1 cellular context compared by ENCODE assay signal in the genomic region with DNA sequence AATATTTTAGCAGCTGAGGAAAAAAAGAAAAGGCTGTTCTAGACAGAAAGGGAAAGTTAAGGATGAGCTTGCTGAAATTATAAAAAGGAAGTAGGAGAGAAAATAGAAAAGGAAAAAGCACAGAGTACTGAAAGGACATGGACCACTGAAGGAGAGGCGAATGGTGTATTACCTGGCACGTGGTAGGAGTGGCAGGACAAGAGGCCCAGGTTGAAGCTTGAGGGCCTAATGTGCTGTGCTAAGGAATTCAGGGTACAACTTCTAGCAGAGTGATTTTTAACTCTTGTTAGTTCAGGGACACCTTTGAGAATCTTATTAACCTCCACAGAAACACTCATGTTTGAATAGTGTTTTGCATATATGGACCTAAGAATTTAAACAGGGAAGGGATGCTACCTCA.
TF ChIP-seq lines count a peak whose summit lies in the region.

No MANE protein-coding gene starts in this region.

TF ChIP-seq in GM12878, 131 proteins besides CTCF, POLR2A, EP300 and RAD21 (continued from another document):
- no peak for TF ChIP-seq PRDM15 (CRISPR knock-in tag; IDR thresholded peaks at IDR 0.05)
- TF ChIP-seq, protein P1, sequence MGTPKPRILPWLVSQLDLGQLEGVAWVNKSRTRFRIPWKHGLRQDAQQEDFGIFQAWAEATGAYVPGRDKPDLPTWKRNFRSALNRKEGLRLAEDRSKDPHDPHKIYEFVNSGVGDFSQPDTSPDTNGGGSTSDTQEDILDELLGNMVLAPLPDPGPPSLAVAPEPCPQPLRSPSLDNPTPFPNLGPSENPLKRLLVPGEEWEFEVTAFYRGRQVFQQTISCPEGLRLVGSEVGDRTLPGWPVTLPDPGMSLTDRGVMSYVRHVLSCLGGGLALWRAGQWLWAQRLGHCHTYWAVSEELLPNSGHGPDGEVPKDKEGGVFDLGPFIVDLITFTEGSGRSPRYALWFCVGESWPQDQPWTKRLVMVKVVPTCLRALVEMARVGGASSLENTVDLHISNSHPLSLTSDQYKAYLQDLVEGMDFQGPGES (IDR thresholded peaks at IDR 0.05): no peak
- TF ChIP-seq ZBED1 (IDR thresholded peaks at IDR 0.05; ENCODE audit: borderline replicate concordance): no peak
- TF ChIP-seq NFYA (IDR thresholded peaks at IDR 0.05; ENCODE audit: borderline replicate concordance, low read depth, low read length): no peak
- TF ChIP-seq, protein P2, sequence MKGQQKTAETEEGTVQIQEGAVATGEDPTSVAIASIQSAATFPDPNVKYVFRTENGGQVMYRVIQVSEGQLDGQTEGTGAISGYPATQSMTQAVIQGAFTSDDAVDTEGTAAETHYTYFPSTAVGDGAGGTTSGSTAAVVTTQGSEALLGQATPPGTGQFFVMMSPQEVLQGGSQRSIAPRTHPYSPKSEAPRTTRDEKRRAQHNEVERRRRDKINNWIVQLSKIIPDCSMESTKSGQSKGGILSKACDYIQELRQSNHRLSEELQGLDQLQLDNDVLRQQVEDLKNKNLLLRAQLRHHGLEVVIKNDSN (IDR thresholded peaks at IDR 0.05; ENCODE audit: borderline replicate concordance, extremely low read length, insufficient read depth, low read depth, low read length): no peak
